ENCODE assay signal across 1 cellular context in the genomic region with DNA sequence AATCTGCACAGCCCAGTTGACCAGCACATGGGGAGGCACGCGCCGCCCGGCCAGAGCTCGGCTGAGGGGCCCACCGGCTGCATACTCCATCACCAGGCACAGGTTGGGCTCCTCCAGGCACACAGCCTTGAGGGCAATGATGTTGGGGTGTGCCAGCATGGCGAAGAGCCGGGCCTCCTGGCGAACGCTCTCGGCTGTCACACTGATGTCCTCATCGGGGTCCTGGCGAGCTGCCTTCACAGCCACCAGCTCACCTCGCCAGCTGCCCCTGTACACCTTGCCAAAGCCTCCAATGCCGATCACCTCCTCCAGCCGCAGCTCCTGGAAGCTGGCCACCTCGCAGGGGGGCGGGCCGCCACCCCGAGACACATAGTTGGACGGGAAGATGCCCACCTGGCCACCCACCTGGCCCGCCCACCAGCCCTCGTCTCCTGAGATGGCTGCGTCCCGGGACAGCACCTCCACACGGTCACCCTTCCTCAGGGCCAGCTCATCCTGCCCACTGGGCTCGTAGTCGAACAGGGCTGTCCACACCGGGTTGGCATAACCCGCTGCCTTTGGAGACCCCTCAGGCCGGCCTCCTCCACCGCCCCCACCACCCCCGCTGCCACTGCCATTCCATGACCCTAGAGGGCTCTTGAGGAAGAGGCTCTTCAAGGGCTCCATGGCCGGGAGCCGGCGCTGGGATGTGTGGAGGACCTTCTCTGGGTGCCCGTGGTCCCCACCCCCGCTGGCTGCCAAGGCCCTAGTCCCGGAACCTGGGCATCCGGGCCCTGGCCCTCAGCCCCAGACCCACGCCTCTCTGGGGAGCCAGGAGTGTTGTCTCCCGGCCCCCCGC.
TF ChIP-seq lines count a peak whose summit lies in the region.

No MANE protein-coding gene starts in this region.

TF ChIP-seq in HCT116, 20 proteins besides CTCF, POLR2A, EP300 and RAD21 (continued from another document):
- TF ChIP-seq, protein P1, sequence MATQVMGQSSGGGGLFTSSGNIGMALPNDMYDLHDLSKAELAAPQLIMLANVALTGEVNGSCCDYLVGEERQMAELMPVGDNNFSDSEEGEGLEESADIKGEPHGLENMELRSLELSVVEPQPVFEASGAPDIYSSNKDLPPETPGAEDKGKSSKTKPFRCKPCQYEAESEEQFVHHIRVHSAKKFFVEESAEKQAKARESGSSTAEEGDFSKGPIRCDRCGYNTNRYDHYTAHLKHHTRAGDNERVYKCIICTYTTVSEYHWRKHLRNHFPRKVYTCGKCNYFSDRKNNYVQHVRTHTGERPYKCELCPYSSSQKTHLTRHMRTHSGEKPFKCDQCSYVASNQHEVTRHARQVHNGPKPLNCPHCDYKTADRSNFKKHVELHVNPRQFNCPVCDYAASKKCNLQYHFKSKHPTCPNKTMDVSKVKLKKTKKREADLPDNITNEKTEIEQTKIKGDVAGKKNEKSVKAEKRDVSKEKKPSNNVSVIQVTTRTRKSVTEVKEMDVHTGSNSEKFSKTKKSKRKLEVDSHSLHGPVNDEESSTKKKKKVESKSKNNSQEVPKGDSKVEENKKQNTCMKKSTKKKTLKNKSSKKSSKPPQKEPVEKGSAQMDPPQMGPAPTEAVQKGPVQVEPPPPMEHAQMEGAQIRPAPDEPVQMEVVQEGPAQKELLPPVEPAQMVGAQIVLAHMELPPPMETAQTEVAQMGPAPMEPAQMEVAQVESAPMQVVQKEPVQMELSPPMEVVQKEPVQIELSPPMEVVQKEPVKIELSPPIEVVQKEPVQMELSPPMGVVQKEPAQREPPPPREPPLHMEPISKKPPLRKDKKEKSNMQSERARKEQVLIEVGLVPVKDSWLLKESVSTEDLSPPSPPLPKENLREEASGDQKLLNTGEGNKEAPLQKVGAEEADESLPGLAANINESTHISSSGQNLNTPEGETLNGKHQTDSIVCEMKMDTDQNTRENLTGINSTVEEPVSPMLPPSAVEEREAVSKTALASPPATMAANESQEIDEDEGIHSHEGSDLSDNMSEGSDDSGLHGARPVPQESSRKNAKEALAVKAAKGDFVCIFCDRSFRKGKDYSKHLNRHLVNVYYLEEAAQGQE (IDR thresholded peaks at IDR 0.05; ENCODE audit: low read depth): no peak
- TF ChIP-seq EGR1 (IDR thresholded peaks at IDR 0.05; ENCODE audit: low read depth) (no peak), SRF (IDR thresholded peaks at IDR 0.05; ENCODE audit: low read depth) (no peak)
TF ChIP-seq in HCT116: peak in this region for 0.
